In genomic region chr12:98053202-98053601, GRCh38 we compare ENCODE assay signal across 18 cellular contexts.
A peak's percentile ranks its signal among the peaks of the same experiment; 100 is the strongest.
DNase-seq lines count a peak whose midpoint lies in the region.
"Had no signal": no experiment of that assay in that cellular context is flagged by ENCODE, and none has a peak within 500 bp of the region (broad histone marks: within the 10 kb centered on the region; RNA-seq: fewer than 3 reads in every experiment).

No MANE protein-coding gene starts in this region.

- DNase-seq in NCI-H510A treated with DMSO at 0.1 percent for 48 hours (lab: John Stamatoyannopoulos, UW), result peak; percentile 66
- DNase-seq in NCI-H510A (lab: John Stamatoyannopoulos, UW), result no peak
- peak; percentile 58 for DNase-seq in NCI-H1436 treated with DMSO at 0.1 percent for 48 hours (lab: John Stamatoyannopoulos, UW)
- DNase-seq in NCI-H345 (lab: John Stamatoyannopoulos, UW), result peak; percentile 24
- no peak for DNase-seq in AG08395 (ENCODE audit: low spot score)
- DNase-seq in posterior vena cava (ENCODE audit: low spot score), result no peak
- DNase-seq in stimulated activated CD4-positive, alpha-beta T cell treated with anti-CD3 and anti-CD28 coated beads, Interleukin-2, amount 100 ng/mL, for 24 hours, result no peak
- DNase-seq: CD4-positive, alpha-beta memory T cell; GM23248; H9; HFFc6; Karpas-422; MV-4-11; NCI-H2171 treated with DMSO at 0.1 percent for 48 hours; NCI-H446 treated with DMSO at 0.1 percent for 48 hours; NCI-H774; Peyer's patch; T-helper 1 cell had no signal

- intact Hi-C loops in posterior vena cava (cut with DNase I), result no loop called here

Comparison
In these comparisons a context has a peak if more than half of its experiments do, and no peak if none do; other contexts are left out.
1. DNase-seq: peak in NCI-H510A treated with DMSO at 0.1 percent for 48 hours (single experiment), NCI-H1436 treated with DMSO at 0.1 percent for 48 hours (single experiment) and NCI-H345 (single experiment); none in NCI-H510A (single experiment), AG08395 (single experiment), posterior vena cava (single experiment) and stimulated activated CD4-positive, alpha-beta T cell treated with anti-CD3 and anti-CD28 coated beads, Interleukin-2, amount 100 ng/mL, for 24 hours (0 of 2).